33 cellular contexts compared by ENCODE assay signal in the genomic region with DNA sequence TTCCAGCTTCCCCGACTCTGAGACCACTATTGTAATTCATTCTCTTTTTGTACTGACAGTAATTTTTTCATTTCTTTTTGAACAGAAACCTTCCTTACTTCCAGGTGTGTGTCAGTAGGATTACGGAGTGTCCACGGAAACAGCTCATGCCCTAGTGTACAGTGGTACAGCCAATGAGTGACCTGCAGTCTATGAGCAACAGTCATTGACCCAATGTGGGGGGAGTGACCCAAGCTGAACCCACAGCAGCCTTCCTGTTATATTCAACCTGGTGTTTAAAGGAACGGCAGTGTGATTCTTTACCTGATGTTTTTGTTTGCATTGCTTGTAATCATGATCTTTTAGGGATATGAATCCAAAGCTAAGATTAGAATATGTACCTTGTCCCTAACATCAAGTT. TPM values are rescaled to one million over a fixed set of nuclear protein-coding genes. Genes with fewer than 3 reads are reported as not detected.
"Had no signal": no experiment of that assay in that cellular context is flagged by ENCODE, and none has a peak within 500 bp of the region (broad histone marks: within the 10 kb centered on the region; RNA-seq: fewer than 3 reads in every experiment).

No MANE protein-coding gene starts in this region.

- H3K4me1 ChIP-seq: stomach, suprapubic skin, testis, thyroid gland, tibial artery, tibial nerve, transverse colon, upper lobe of left lung, upper lobe of right lung, uterus, vagina had no signal

- H3K4me3 ChIP-seq: stomach, suprapubic skin, thoracic aorta, thyroid gland, tibial artery, tibial nerve, transverse colon, upper lobe of left lung, upper lobe of right lung, uterus, vagina had no signal

- FAIRE-seq: urothelium cell line had no signal

- H3K36me3 Mint-ChIP-seq: stimulated activated effector memory CD8-positive, alpha-beta T cell treated with anti-CD3 and anti-CD28 coated beads, Interleukin-12 subunit alpha, Interleukin-12 subunit beta, amount 100 ng/mL, for 72 hours; stimulated activated memory B cell treated with anti-CD40 and anti-IgM and Interleukin-4, amounts not matched to agents 10 μg/mL and 1 μg/mL and 100 μg/mL, for 72 hours; stimulated activated naive B cell treated with anti-CD40 and anti-IgM and Interleukin-4, amounts not matched to agents 10 μg/mL and 1 μg/mL and 100 μg/mL, for 72 hours; type B pancreatic cell had no signal

- H3K27ac Mint-ChIP-seq: stimulated activated effector memory CD8-positive, alpha-beta T cell treated with anti-CD3 and anti-CD28 coated beads, Interleukin-12 subunit alpha, Interleukin-12 subunit beta, amount 100 ng/mL, for 72 hours; stimulated activated memory B cell treated with anti-CD40 and anti-IgM and Interleukin-4, amounts not matched to agents 10 μg/mL and 1 μg/mL and 100 μg/mL, for 72 hours; stimulated activated naive B cell treated with anti-CD40 and anti-IgM and Interleukin-4, amounts not matched to agents 10 μg/mL and 1 μg/mL and 100 μg/mL, for 72 hours; stimulated activated naive CD8-positive, alpha-beta T cell treated with anti-CD3 and anti-CD28 coated beads, Interleukin-15, amount 100 ng/mL, for 72 hours; stimulated activated naive CD8-positive, alpha-beta T cell treated with anti-CD3 and anti-CD28 coated beads, Interleukin-15, Interleukin-2, amounts not matched to agents 100 ng/mL and 50 ng/mL, for 24 hours; type B pancreatic cell had no signal

- H3K27me3 Mint-ChIP-seq: type B pancreatic cell had no signal

- H3K9me3 ChIP-seq: suprapubic skin, testis, thoracic aorta, thyroid gland, tibial artery, transverse colon, upper lobe of left lung, upper lobe of right lung, uterus, vagina had no signal

- ATAC-seq: stimulated activated effector memory CD8-positive, alpha-beta T cell treated with anti-CD3 and anti-CD28 coated beads, Interleukin-12 subunit alpha, Interleukin-12 subunit beta, amount 100 ng/mL, for 72 hours; stimulated activated memory B cell treated with anti-CD40 and anti-IgM and Interleukin-4, amounts not matched to agents 10 μg/mL and 1 μg/mL and 100 μg/mL, for 72 hours; stimulated activated naive B cell treated with anti-CD40 and anti-IgM and Interleukin-4, amounts not matched to agents 10 μg/mL and 1 μg/mL and 100 μg/mL, for 72 hours; stimulated activated naive CD8-positive, alpha-beta T cell treated with anti-CD3 and anti-CD28 coated beads, Interleukin-15, amount 100 ng/mL, for 72 hours; stimulated activated naive CD8-positive, alpha-beta T cell treated with anti-CD3 and anti-CD28 coated beads, Interleukin-15, Interleukin-2, amounts not matched to agents 100 U/mL and 50 U/mL, for 24 hours; upper lobe of right lung had no signal

- H3K4me3 Mint-ChIP-seq: stimulated activated effector memory CD8-positive, alpha-beta T cell treated with anti-CD3 and anti-CD28 coated beads, Interleukin-12 subunit alpha, Interleukin-12 subunit beta, amount 100 ng/mL, for 72 hours; stimulated activated memory B cell treated with anti-CD40 and anti-IgM and Interleukin-4, amounts not matched to agents 10 μg/mL and 1 μg/mL and 100 μg/mL, for 72 hours; stimulated activated naive B cell treated with anti-CD40 and anti-IgM and Interleukin-4, amounts not matched to agents 10 μg/mL and 1 μg/mL and 100 μg/mL, for 72 hours; stimulated activated naive CD8-positive, alpha-beta T cell treated with anti-CD3 and anti-CD28 coated beads, Interleukin-15, amount 100 ng/mL, for 72 hours; stimulated activated naive CD8-positive, alpha-beta T cell treated with anti-CD3 and anti-CD28 coated beads, Interleukin-15, Interleukin-2, amounts not matched to agents 100 ng/mL and 50 ng/mL, for 24 hours; type B pancreatic cell had no signal

- H3K27ac ChIP-seq: stomach, suprapubic skin, testis, thoracic aorta, thyroid gland, tibial artery, tibial nerve, transverse colon, upper lobe of left lung, upper lobe of right lung, uterus, vagina had no signal

- H3K27me3 ChIP-seq: suprapubic skin, testis, thyroid gland, tibial artery, transverse colon, upper lobe of left lung, upper lobe of right lung, uterus, vagina had no signal

- H3K4me1 Mint-ChIP-seq: stimulated activated effector memory CD8-positive, alpha-beta T cell treated with anti-CD3 and anti-CD28 coated beads, Interleukin-12 subunit alpha, Interleukin-12 subunit beta, amount 100 ng/mL, for 72 hours; stimulated activated memory B cell treated with anti-CD40 and anti-IgM and Interleukin-4, amounts not matched to agents 10 μg/mL and 1 μg/mL and 100 μg/mL, for 72 hours; stimulated activated naive B cell treated with anti-CD40 and anti-IgM and Interleukin-4, amounts not matched to agents 10 μg/mL and 1 μg/mL and 100 μg/mL, for 72 hours; stimulated activated naive CD8-positive, alpha-beta T cell treated with anti-CD3 and anti-CD28 coated beads, Interleukin-15, amount 100 ng/mL, for 72 hours had no signal

- DNase-seq: stimulated activated CD4-positive, alpha-beta T cell treated with anti-CD3 and anti-CD28 coated beads, Interleukin-2, amount 100 ng/mL, for 48 hours; stimulated activated CD4-positive, alpha-beta T cell treated with anti-CD3 and anti-CD28 coated beads, Interleukin-4, amount 100 ng/mL, for 1 hour; stimulated activated CD4-positive, alpha-beta T cell treated with anti-CD3 and anti-CD28 coated beads, Interleukin-4, amount 100 ng/mL, for 24 hours; stimulated activated CD4-positive, alpha-beta T cell treated with anti-CD3 and anti-CD28 coated beads, Interleukin-4, amount 100 ng/mL, for 4 hours; stimulated activated CD8-positive, alpha-beta memory T cell treated with anti-CD3 and anti-CD28 coated beads, Interleukin-4, amount 100 ng/mL, for 48 hours; stimulated activated naive B cell treated with anti-CD40 and anti-IgM and Interleukin-4, amounts not matched to agents 10 μg/mL and 1 μg/mL and 100 μg/mL, for 72 hours; stimulated activated naive CD4-positive, alpha-beta T cell; stimulated activated naive CD4-positive, alpha-beta T cell treated with Interleukin-2 at 50 U/mL for 16 hours; stimulated activated naive CD8-positive, alpha-beta T cell treated with anti-CD3 and anti-CD28 coated beads, Interleukin-15, amount 100 ng/mL, for 72 hours; stimulated activated naive CD8-positive, alpha-beta T cell treated with anti-CD3 and anti-CD28 coated beads, Interleukin-15, Interleukin-2, amounts not matched to agents 100 U/mL and 50 U/mL, for 24 hours; stomach; substantia nigra; testis; thyroid gland; tibial artery; transverse colon; trophoblast cell; upper lobe of left lung; upper lobe of right lung; uterus had no signal

- H3K9me3 Mint-ChIP-seq: stimulated activated effector memory CD8-positive, alpha-beta T cell treated with anti-CD3 and anti-CD28 coated beads, Interleukin-12 subunit alpha, Interleukin-12 subunit beta, amount 100 ng/mL, for 72 hours; stimulated activated memory B cell treated with anti-CD40 and anti-IgM and Interleukin-4, amounts not matched to agents 10 μg/mL and 1 μg/mL and 100 μg/mL, for 72 hours; stimulated activated naive B cell treated with anti-CD40 and anti-IgM and Interleukin-4, amounts not matched to agents 10 μg/mL and 1 μg/mL and 100 μg/mL, for 72 hours; stimulated activated naive CD8-positive, alpha-beta T cell treated with anti-CD3 and anti-CD28 coated beads, Interleukin-15, amount 100 ng/mL, for 72 hours; stimulated activated naive CD8-positive, alpha-beta T cell treated with anti-CD3 and anti-CD28 coated beads, Interleukin-15, Interleukin-2, amounts not matched to agents 100 ng/mL and 50 ng/mL, for 24 hours had no signal

- H3K36me3 ChIP-seq: stomach, suprapubic skin, thoracic aorta, thyroid gland, tibial artery, tibial nerve, transverse colon, upper lobe of left lung, upper lobe of right lung, uterus, vagina had no signal

RNA-seq across cellular contexts. Expression of a gene that starts 1.2 kb away (rescaled TPM):
- total RNA-seq: stomach, subcutaneous adipose tissue, suprapubic skin, temporal lobe, thoracic aorta, thyroid gland, tibial nerve, transverse colon, upper lobe of left lung, upper lobe of right lung, urinary bladder, uterus, vagina had no signal

RNA-seq across cellular contexts. Expression of a gene that starts 27.5 kb away (rescaled TPM):
- total RNA-seq: stomach, subcutaneous adipose tissue, suprapubic skin, temporal lobe, thoracic aorta, thyroid gland, tibial nerve, transverse colon, upper lobe of left lung, upper lobe of right lung, ureter, urinary bladder, uterus, vagina had no signal
